ENCODE assay signal across 9 cellular contexts in the genomic region with DNA sequence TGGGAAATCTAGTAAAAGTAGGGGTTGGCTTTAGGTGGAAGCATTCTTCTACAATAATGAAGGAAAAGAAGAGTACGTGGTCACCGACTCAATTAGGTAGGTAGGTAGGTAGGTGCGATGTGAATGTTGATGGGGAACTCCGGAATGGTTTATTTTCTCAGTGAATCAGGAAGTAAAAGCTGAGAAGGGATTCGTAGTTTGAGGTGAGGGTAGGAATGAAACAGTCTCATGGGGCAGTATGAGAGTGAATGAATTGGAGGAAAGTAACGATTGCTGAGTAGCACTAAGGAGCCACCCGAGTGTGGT. TPM values are rescaled to one million over a fixed set of nuclear protein-coding genes. Genes with fewer than 3 reads are reported as not detected.
DNase-seq lines count a peak whose midpoint lies in the region; ATAC-seq and TF ChIP-seq lines count a peak whose summit lies in the region.
"Had no signal": no experiment of that assay in that cellular context is flagged by ENCODE, and none has a peak within 500 bp of the region (broad histone marks: within the 10 kb centered on the region; RNA-seq: fewer than 3 reads in every experiment).

No MANE protein-coding gene starts in this region.

- peaks cover 12% of the 10 kb centered on the region for H3K36me3 Mint-ChIP-seq in Caco-2 (ENCODE audit: insufficient read depth, unreplicated experiment)

- POLR2A ChIA-PET in Caco-2 (lab: Charles Lee): no interaction called here

- no peaks in the 10 kb centered on the region for H3K27me3 ChIP-seq in Caco-2 (replicated peaks; ENCODE audit: control insufficient read depth, insufficient read depth, low read length)
- no peaks in the 10 kb centered on the region for H3K27me3 ChIP-seq in parathyroid adenoma (ENCODE audit: control insufficient read depth, insufficient read depth, low read length)

- no peak overlapping the region for H3K9ac ChIP-seq in parathyroid adenoma

- no peak overlapping the region for H3K4me3 Mint-ChIP-seq in Caco-2 (ENCODE audit: unreplicated experiment)

- peak overlapping the region; percentile 40 for H2AFZ ChIP-seq in parathyroid adenoma

- no TSS peak for BruUV-seq in Caco-2 (replicated peaks; lab: Mats Ljungman, UMichigan)

- no peaks in the 10 kb centered on the region for H3K27me3 Mint-ChIP-seq in Caco-2 (ENCODE audit: insufficient read depth, unreplicated experiment)

- TF ChIP-seq CTCF in Caco-2 (IDR thresholded peaks at IDR 0.05; ENCODE audit: insufficient read depth in 1 of 2, low read depth in 1 of 2, low read length in 1 of 2, severe bottlenecking in 1 of 2, unreplicated experiment in 1 of 2) (no peak), parathyroid adenoma (IDR thresholded peaks at IDR 0.05) (no peak)

- H3K4me3 ChIP-seq in Caco-2 (ENCODE audit: low read depth, low read length): peak overlapping the region; percentile 38
- peak overlapping the region; percentile 45 for H3K4me3 ChIP-seq in parathyroid adenoma (ENCODE audit: low read depth, low read length)

- peaks cover 4% of the 10 kb centered on the region; the same call in 1 of the 2 replicates for H3K4me1 ChIP-seq in Caco-2
- peaks cover 5% of the 10 kb centered on the region for H3K4me1 ChIP-seq in parathyroid adenoma

- ATAC-seq in HG03378 (IDR thresholded peaks at IDR 0.05; ENCODE audit: unreplicated experiment) (no peak), GM19023 (IDR thresholded peaks at IDR 0.05; ENCODE audit: unreplicated experiment) (no peak)

- intact Hi-C loops in Caco-2 (cut with micrococcal nuclease; ENCODE audit: unreplicated experiment): loop anchor here (1.0 to 2.0 kb wide), 2 partner anchors 14 to 18 kb away; a partner anchor contains a TSS

- H3K4me1 Mint-ChIP-seq in Caco-2 (ENCODE audit: low read depth, unreplicated experiment): no peaks in the 10 kb centered on the region

- no peaks in the 10 kb centered on the region for H3K79me2 ChIP-seq in parathyroid adenoma

- H3K9me3 Mint-ChIP-seq in Caco-2 (ENCODE audit: unreplicated experiment): no peaks in the 10 kb centered on the region

- CTCF ChIA-PET in Caco-2 (lab: Charles Lee): interaction anchor here (0.6 to 1.3 kb wide), 3 partner anchors 12 to 246 kb away, joined by 3 to 4 read pairs (median 3); no protein-coding TSS in a partner anchor

- no peak overlapping the region for H3K27ac Mint-ChIP-seq in Caco-2 (ENCODE audit: unreplicated experiment)

- H3K9me3 ChIP-seq in Caco-2: no peaks in the 10 kb centered on the region
- H3K9me3 ChIP-seq in KOPT-K1 (ENCODE audit: insufficient read depth, low read length, poor library complexity, severe bottlenecking): no peaks in the 10 kb centered on the region
- H3K9me3 ChIP-seq in parathyroid adenoma (ENCODE audit: control insufficient read depth, low read length): no peaks in the 10 kb centered on the region

- H3K27ac ChIP-seq in KOPT-K1 (ENCODE audit: low read depth, low read length, poor library complexity, severe bottlenecking) (peak overlapping the region; percentile 57), epithelial cell of prostate (peak overlapping the region; percentile 78), parathyroid adenoma (peak overlapping the region; percentile 86)

- peak overlapping the region; percentile 65 for H3K4me2 ChIP-seq in parathyroid adenoma (ENCODE audit: low read length)

- DNase-seq in Caco-2 (no peak), epithelial cell of prostate (ENCODE audit: low read depth, low spot score) (no peak), kidney tubule cell (ENCODE audit: low spot score) (no peak)
- no peak for DNase-seq in activated T-cell treated with anti-CD3 and anti-CD28 coated beads, Interleukin-2, amount 50 U/mL, for 48 hours

- H3K36me3 ChIP-seq in Caco-2 (ENCODE audit: control insufficient read depth, insufficient read depth, low read length) (no peaks in the 10 kb centered on the region), KOPT-K1 (ENCODE audit: insufficient read depth, low read length) (peaks cover 34% of the 10 kb centered on the region), parathyroid adenoma (ENCODE audit: control insufficient read depth, insufficient read depth, low read length) (no peaks in the 10 kb centered on the region)

RNA-seq across cellular contexts. Expression of a gene that starts 13.9 kb away (rescaled TPM):
- 10.6 and 10.8 TPM in 2 replicates for total RNA-seq in Caco-2 (2022)

RNA-seq across cellular contexts. Expression of a gene that starts 14.4 kb away (rescaled TPM):
- total RNA-seq in Caco-2 (2022): not detected in 2 replicates
- total RNA-seq: renal cortical epithelial cell had no signal

RNA-seq across cellular contexts. Expression of a gene that starts 20.0 kb away (rescaled TPM):
- total RNA-seq in Caco-2 (2022): not detected in 2 replicates
- total RNA-seq: renal cortical epithelial cell had no signal

RNA-seq across cellular contexts. Expression of a gene that starts 24.4 kb away (rescaled TPM):
- total RNA-seq in Caco-2 (2022): 10.5 and 12.2 TPM in 2 replicates

RNA-seq across cellular contexts. Expression of a gene that starts 37.9 kb away (rescaled TPM):
- total RNA-seq in Caco-2 (2022): 5.4 TPM in 2 replicates
